13 cellular contexts compared by ENCODE assay signal in the genomic region with DNA sequence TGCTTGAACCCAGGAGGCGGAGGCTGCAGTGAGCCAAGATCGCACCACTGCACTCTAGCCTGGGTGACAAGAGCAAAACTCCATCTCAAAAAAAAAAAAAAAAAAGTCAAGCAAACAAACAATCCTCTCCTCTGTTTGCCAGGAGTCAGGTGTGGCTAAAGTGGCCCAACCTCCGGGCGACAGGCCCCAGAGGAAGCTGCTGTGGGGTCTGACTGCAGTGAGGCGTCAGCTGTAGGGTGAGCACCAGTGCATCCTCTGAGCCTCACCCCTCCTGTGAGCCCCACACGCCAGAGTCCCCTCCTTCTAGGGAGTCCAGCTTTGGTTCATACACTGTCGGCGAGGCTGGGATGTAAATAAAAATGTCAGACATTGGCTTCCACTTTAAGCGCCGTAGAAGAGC.
DNase-seq lines count a peak whose midpoint lies in the region; ATAC-seq and TF ChIP-seq lines count a peak whose summit lies in the region.
"Had no signal": no experiment of that assay in that cellular context is flagged by ENCODE, and none has a peak within 500 bp of the region (broad histone marks: within the 10 kb centered on the region; RNA-seq: fewer than 3 reads in every experiment).

No MANE protein-coding gene starts in this region.

- DNase-seq in RWPE2 (ENCODE audit: low spot score) (peak; percentile 19), esophagus squamous epithelium (lab: John Stamatoyannopoulos, UW) (no peak), sciatic nerve (ENCODE audit: low spot score) (peak; percentile 18), T1000 (lab: John Stamatoyannopoulos, UW) (no peak), DMS153 treated with DMSO at 0.1 percent for 48 hours (lab: John Stamatoyannopoulos, UW; ENCODE audit: unreplicated experiment) (no peak), foreskin melanocyte (no peak), putamen (ENCODE audit: low spot score) (no peak)
- DNase-seq: ACHN; CD8-positive, alpha-beta T cell; NCI-H1436 treated with DMSO at 0.1 percent for 48 hours; NCI-H2081; NCI-H226 had no signal

- peak overlapping the region in 10 of 11 experiments; percentile 56 to 86 (median 80); a peak in 20 of 22 replicates for H3K4me2 ChIP-seq in BLaER1 treated with 17β-estradiol and CSF1 and Interleukin-3, amounts not matched to agents 10 nM and 100 nM

- TF ChIP-seq POLR2A in esophagus squamous epithelium (IDR thresholded peaks at IDR 0.05): no peak

- peaks cover 21 to 44% (median 34%) of the 10 kb centered on the region in 10 experiments for H3K4me1 ChIP-seq in BLaER1 treated with 17β-estradiol and CSF1 and Interleukin-3, amounts not matched to agents 10 nM and 100 nM
- H3K4me1 ChIP-seq in RWPE2 (ENCODE audit: insufficient read depth, poor library complexity, severe bottlenecking) (no peaks in the 10 kb centered on the region), esophagus squamous epithelium (peaks cover 8 to 53% (median 20%) of the 10 kb centered on the region in 3 donors)

- no peaks in the 10 kb centered on the region for H4K20me1 ChIP-seq in BLaER1 treated with 17β-estradiol and CSF1 and Interleukin-3, amounts not matched to agents 10 nM and 100 nM

- no peaks in the 10 kb centered on the region for H3K36me3 ChIP-seq in BLaER1 treated with 17β-estradiol and CSF1 and Interleukin-3, amounts not matched to agents 10 nM and 100 nM
- H3K36me3 ChIP-seq in RWPE2 (ENCODE audit: low read depth) (no peaks in the 10 kb centered on the region), esophagus squamous epithelium (no peaks in the 10 kb centered on the region)

- 86 to 90% methylated on average over 10 of the region's 10 CpGs for WGBS in esophagus squamous epithelium, 2 donors

- TF ChIP-seq CTCF in RWPE2 (IDR thresholded peaks at IDR 0.05; ENCODE audit: poor library complexity, severe bottlenecking): no peak
- no peak for TF ChIP-seq CTCF in esophagus squamous epithelium (IDR thresholded peaks at IDR 0.05)

- intact Hi-C loops in esophagus squamous epithelium (cut with DNase I) (no loop called here), sciatic nerve (cut with DNase I) (no loop called here)

- no peak for ATAC-seq in RWPE2 (ENCODE audit: low read depth)
- ATAC-seq in sciatic nerve: no peak
- ATAC-seq: CD8-positive, alpha-beta T cell had no signal

- H3K27ac ChIP-seq in BLaER1 treated with 17β-estradiol and CSF1 and Interleukin-3, amounts not matched to agents 10 nM and 100 nM: peak overlapping the region in 1 of 11 experiments; percentile 54; a peak in 1 of 22 replicates
- no peak overlapping the region for H3K27ac ChIP-seq in RWPE2 (ENCODE audit: poor library complexity, severe bottlenecking)
- peak overlapping the region in 3 of 4 donors; percentile 69 to 86 (median 83) for H3K27ac ChIP-seq in esophagus squamous epithelium

- H3K4me3 ChIP-seq in BLaER1 treated with 17β-estradiol and CSF1 and Interleukin-3, amounts not matched to agents 10 nM and 100 nM: no peak overlapping the region
- no peak overlapping the region for H3K4me3 ChIP-seq in RWPE2 (ENCODE audit: severe bottlenecking)
- H3K4me3 ChIP-seq in esophagus squamous epithelium: no peak overlapping the region

- H3K9me3 ChIP-seq in BLaER1 treated with 17β-estradiol and CSF1 and Interleukin-3, amounts not matched to agents 10 nM and 100 nM (replicated peaks in 1 of 11): peaks cover 0 to under 1% (median 0%) of the 10 kb centered on the region in 11 experiments; a peak in 1 of 22 replicates
- H3K9me3 ChIP-seq in RWPE2 (ENCODE audit: severe bottlenecking): no peaks in the 10 kb centered on the region
- no peaks in the 10 kb centered on the region for H3K9me3 ChIP-seq in esophagus squamous epithelium

- no peaks in the 10 kb centered on the region for H3K27me3 ChIP-seq in BLaER1 treated with 17β-estradiol and CSF1 and Interleukin-3, amounts not matched to agents 10 nM and 100 nM
- H3K27me3 ChIP-seq in RWPE2 (ENCODE audit: insufficient read depth, poor library complexity, severe bottlenecking) (no peaks in the 10 kb centered on the region), esophagus squamous epithelium (no peaks in the 10 kb centered on the region)

- H3K9ac ChIP-seq in BLaER1 treated with 17β-estradiol and CSF1 and Interleukin-3, amounts not matched to agents 10 nM and 100 nM: no peak overlapping the region

Comparison
In these comparisons a context has a peak if more than half of its experiments do, and no peak if none do; other contexts are left out.
1. DNase-seq: peak in RWPE2 (single experiment) and sciatic nerve (single experiment); none in esophagus squamous epithelium (single experiment), T1000 (single experiment), DMS153 treated with DMSO at 0.1 percent for 48 hours (single experiment), foreskin melanocyte (single experiment) and putamen (single experiment).